In the genomic region with DNA sequence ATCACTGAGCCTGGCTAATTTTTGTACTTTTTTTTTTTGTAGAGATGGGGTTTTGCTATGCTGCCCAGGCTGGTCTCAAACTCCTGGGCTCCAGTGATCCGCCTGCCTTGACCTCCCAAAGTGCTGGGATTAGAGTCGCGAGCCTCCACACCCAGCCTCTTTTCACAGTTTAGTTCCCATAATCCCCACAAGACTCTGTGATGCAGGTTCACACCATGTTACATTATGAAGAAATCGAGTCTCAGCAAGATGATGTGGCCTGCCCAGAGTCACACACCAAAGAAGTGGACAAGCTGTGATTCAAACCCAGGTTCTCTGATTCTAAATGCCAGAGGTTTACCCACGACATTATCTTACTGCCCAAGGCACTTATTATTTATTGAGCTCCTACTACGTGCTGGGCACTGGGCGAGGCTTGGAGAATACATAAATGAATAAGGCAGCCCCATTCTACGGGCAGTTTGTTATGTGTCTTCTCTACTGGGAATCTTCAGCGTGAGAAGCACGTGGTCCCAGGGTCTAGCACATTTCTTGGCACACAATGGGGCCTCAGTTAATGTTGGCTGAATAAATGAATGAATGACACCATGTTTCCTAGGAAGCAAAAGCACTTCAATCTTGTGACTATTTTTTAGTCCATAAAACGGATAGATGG, we compare ENCODE assay signal across 14 cellular contexts. TPM values are rescaled to one million over a fixed set of nuclear protein-coding genes. Genes with fewer than 3 reads are reported as not detected.
DNase-seq lines count a peak whose midpoint lies in the region; ATAC-seq, FAIRE-seq and TF ChIP-seq lines count a peak whose summit lies in the region.
"Had no signal": no experiment of that assay in that cellular context is flagged by ENCODE, and none has a peak within 500 bp of the region (broad histone marks: within the 10 kb centered on the region; RNA-seq: fewer than 3 reads in every experiment).

No MANE protein-coding gene starts in this region.

- CTCF ChIA-PET in HepG2 (lab: Yijun Ruan, JAX; ENCODE audit: low intra/inter-chr PET ratio, low total read pairs) (interaction anchor here (1.4 to 4.2 kb wide), 2 partner anchors 34 to 48 kb away, joined by 7 to 36 read pairs; no protein-coding TSS in a partner anchor), Calu3 (lab: Charles Lee) (no interaction called here)

- H3K27me3 Mint-ChIP-seq in endodermal cell (ENCODE audit: insufficient read depth): peaks cover 4% of the 10 kb centered on the region
- H3K27me3 Mint-ChIP-seq in Calu3 (ENCODE audit: unreplicated experiment): no peaks in the 10 kb centered on the region

- no peak for TF ChIP-seq POLR2A in HepG2 (IDR thresholded peaks at IDR 0.05; ENCODE audit: insufficient read depth in 1 of 2, low read depth in 2 of 2, low read length in 2 of 2)

- no peaks in the 10 kb centered on the region for H4K20me1 ChIP-seq in HepG2 (ENCODE audit: insufficient read depth, low read length)
- H4K20me1 ChIP-seq: BLaER1 treated with 17β-estradiol and CSF1 and Interleukin-3, amounts not matched to agents 10 nM and 100 nM had no signal

- H3K79me2 ChIP-seq in HepG2 (ENCODE audit: insufficient read depth, low read length): no peaks in the 10 kb centered on the region

- H3K4me3 Mint-ChIP-seq in endodermal cell (no peak overlapping the region), Calu3 (ENCODE audit: low read depth, unreplicated experiment) (no peak overlapping the region)
- H3K4me3 Mint-ChIP-seq: B cell; CD8-positive, alpha-beta T cell had no signal

- POLR2A ChIA-PET in HepG2 (lab: Yijun Ruan, JAX): no interaction called here

- TF ChIP-seq CTCF in right atrium auricular region (IDR thresholded peaks at IDR 0.05) (no peak), endodermal cell (conservative IDR thresholded peaks at IDR 0.05) (no peak), HepG2 (CRISPR knock-in tag; IDR thresholded peaks at IDR 0.05) (no peak), Calu3 (IDR thresholded peaks at IDR 0.05; ENCODE audit: unreplicated experiment) (no peak)

- in situ Hi-C loops in HepG2 (cut with HindIII; ENCODE audit: extremely low pct_ligation_motif_present, low pct_unique_long_range_greater_than_20kb): loop anchor here (5.0 kb wide), 1 partner anchor 35 kb away; no protein-coding TSS in a partner anchor

- H3K27ac ChIP-seq in right atrium auricular region: no peak overlapping the region
- no peak overlapping the region for H3K27ac ChIP-seq in endodermal cell (ENCODE audit: low read depth, low read length)
- no peak overlapping the region for H3K27ac ChIP-seq in HepG2 (ENCODE audit: extremely low read length, insufficient read depth, low read length)
- H3K27ac ChIP-seq: BLaER1 treated with 17β-estradiol and CSF1 and Interleukin-3, amounts not matched to agents 10 nM and 100 nM; GM23248 had no signal

- H3K9me3 ChIP-seq in right atrium auricular region: no peaks in the 10 kb centered on the region
- H3K9me3 ChIP-seq in endodermal cell (ENCODE audit: control insufficient read depth, low read length): no peaks in the 10 kb centered on the region
- H3K9me3 ChIP-seq in HepG2 (ENCODE audit: low read length): no peaks in the 10 kb centered on the region
- H3K9me3 ChIP-seq: BLaER1 treated with 17β-estradiol and CSF1 and Interleukin-3, amounts not matched to agents 10 nM and 100 nM; HAP-1 had no signal

- no peaks in the 10 kb centered on the region for H3K36me3 ChIP-seq in right atrium auricular region
- no peaks in the 10 kb centered on the region for H3K36me3 ChIP-seq in endodermal cell (ENCODE audit: control insufficient read depth, insufficient read depth, low read length)
- H3K36me3 ChIP-seq in HepG2 (replicated peaks in 1 of 2; ENCODE audit: control insufficient read depth in 1 of 2, insufficient read depth in 2 of 2, low read length in 2 of 2): no peaks in the 10 kb centered on the region
- H3K36me3 ChIP-seq: BLaER1 treated with 17β-estradiol and CSF1 and Interleukin-3, amounts not matched to agents 10 nM and 100 nM; HAP-1 had no signal

- no peak for TF ChIP-seq RAD21 in HepG2 (CRISPR knock-in tag; IDR thresholded peaks at IDR 0.05)

- no peak overlapping the region for H2AFZ ChIP-seq in HepG2 (ENCODE audit: low read length)
- H2AFZ ChIP-seq: GM23248 had no signal

- no peaks in the 10 kb centered on the region for H3K9me3 Mint-ChIP-seq in endodermal cell
- H3K9me3 Mint-ChIP-seq in Calu3 (ENCODE audit: low read depth, unreplicated experiment): no peaks in the 10 kb centered on the region
- H3K9me3 Mint-ChIP-seq: CD8-positive, alpha-beta T cell had no signal

- H3K4me3 ChIP-seq in right atrium auricular region: no peak overlapping the region
- no peak overlapping the region for H3K4me3 ChIP-seq in endodermal cell (ENCODE audit: low read length)
- H3K4me3 ChIP-seq in HepG2 (replicated peaks in 1 of 3; ENCODE audit: insufficient read depth in 1 of 3, low read depth in 2 of 3, low read length in 3 of 3): no peak overlapping the region
- H3K4me3 ChIP-seq: BLaER1 treated with 17β-estradiol and CSF1 and Interleukin-3, amounts not matched to agents 10 nM and 100 nM; GM23248; HAP-1 had no signal

- no peak overlapping the region for H3K27ac Mint-ChIP-seq in endodermal cell
- H3K27ac Mint-ChIP-seq in Calu3 (ENCODE audit: unreplicated experiment): no peak overlapping the region
- H3K27ac Mint-ChIP-seq: B cell; CD8-positive, alpha-beta T cell had no signal

- peak; percentile 26 for DNase-seq in right atrium auricular region (ENCODE audit: low spot score)
- no peak for DNase-seq in left ventricle myocardium superior
- peak; percentile 22 for DNase-seq in endodermal cell
- no peak for DNase-seq in HepG2 (ENCODE audit: low spot score)
- no peak for DNase-seq in Calu3
- DNase-seq in NAMALWA (ENCODE audit: low spot score): no peak

- no peaks in the 10 kb centered on the region for H3K36me3 Mint-ChIP-seq in endodermal cell (ENCODE audit: low read depth)
- H3K36me3 Mint-ChIP-seq in Calu3 (ENCODE audit: insufficient read depth, unreplicated experiment): no peaks in the 10 kb centered on the region
- H3K36me3 Mint-ChIP-seq: CD8-positive, alpha-beta T cell had no signal

- 86 to 90% methylated on average over 11 of the region's 11 CpGs for WGBS in endodermal cell (ENCODE audit: insufficient coverage in 1 of 2, insufficient read length in 1 of 2), 2 experiments
- WGBS in HepG2 (ENCODE audit: low lambda C conversion rate): 41% methylated on average over 10 of the region's 11 CpGs

- ATAC-seq in left ventricle myocardium superior: no peak
- no peak for ATAC-seq in HepG2
- no peak for ATAC-seq in HG03025 (IDR thresholded peaks at IDR 0.05; ENCODE audit: low FRiP score, unreplicated experiment)
- ATAC-seq: CD8-positive, alpha-beta T cell had no signal

- no peaks in the 10 kb centered on the region for H3K4me1 Mint-ChIP-seq in endodermal cell
- H3K4me1 Mint-ChIP-seq in Calu3 (ENCODE audit: low read depth, unreplicated experiment): peaks cover 7% of the 10 kb centered on the region

- no peak overlapping the region for H3K4me2 ChIP-seq in HepG2 (ENCODE audit: low read depth, low read length)
- H3K4me2 ChIP-seq: BLaER1 treated with 17β-estradiol and CSF1 and Interleukin-3, amounts not matched to agents 10 nM and 100 nM had no signal

- BruUV-seq in HepG2 (replicated peaks; lab: Mats Ljungman, UMichigan): no TSS peak
- BruUV-seq in Calu3 (replicated peaks; lab: Mats Ljungman, UMichigan): no TSS peak

- H3K4me1 ChIP-seq in right atrium auricular region (peaks cover 0 to 10% of the 10 kb centered on the region in 2 donors), endodermal cell (ENCODE audit: control insufficient read depth, insufficient read depth, low read length) (no peaks in the 10 kb centered on the region), HepG2 (ENCODE audit: insufficient read depth, low read length) (peaks cover 13% of the 10 kb centered on the region)
- H3K4me1 ChIP-seq: HAP-1 had no signal

- H3K27me3 ChIP-seq in right atrium auricular region: no peaks in the 10 kb centered on the region
- no peaks in the 10 kb centered on the region for H3K27me3 ChIP-seq in endodermal cell (ENCODE audit: control insufficient read depth, insufficient read depth, low read length, poor library complexity, severe bottlenecking)
- peaks cover 0 to 5% of the 10 kb centered on the region in 2 experiments; a peak in 1 of 5 replicates for H3K27me3 ChIP-seq in HepG2 (ENCODE audit: control insufficient read depth in 1 of 2, insufficient read depth in 2 of 2, low read length in 2 of 2)
- H3K27me3 ChIP-seq: BLaER1 treated with 17β-estradiol and CSF1 and Interleukin-3, amounts not matched to agents 10 nM and 100 nM had no signal

- intact Hi-C loops in left ventricle myocardium superior (cut with micrococcal nuclease) (no loop called here), HepG2 (cut with micrococcal nuclease; ENCODE audit: unreplicated experiment) (loop anchor here (5.0 kb wide), 1 partner anchor 170 kb away; no protein-coding TSS in a partner anchor), Calu3 (cut with micrococcal nuclease; ENCODE audit: unreplicated experiment) (loop anchor here (5.0 kb wide), 2 partner anchors 35 to 50 kb away; no protein-coding TSS in a partner anchor)

- H3K9ac ChIP-seq in endodermal cell (ENCODE audit: extremely low read depth, low read length, poor library complexity, severe bottlenecking): no peak overlapping the region
- H3K9ac ChIP-seq in HepG2 (ENCODE audit: insufficient read depth, low read depth, low read length): no peak overlapping the region
- H3K9ac ChIP-seq: BLaER1 treated with 17β-estradiol and CSF1 and Interleukin-3, amounts not matched to agents 10 nM and 100 nM; GM23248 had no signal

- no peak for FAIRE-seq in HepG2 (lab: Jason Lieb, UNC)
- FAIRE-seq: G401.6, GM12891 had no signal

- TF ChIP-seq EP300 in HepG2 (IDR thresholded peaks at IDR 0.05; ENCODE audit: low read depth in 2 of 2, low read length in 2 of 2): no peak
- TF ChIP-seq EP300 in HepG2 (CRISPR knock-in tag; IDR thresholded peaks at IDR 0.05; ENCODE audit: borderline replicate concordance): no peak

RNA-seq across cellular contexts. Expression of gene OASL, which starts 23.5 kb away (rescaled TPM):
- under 1 TPM in 1 of 2 donors, not detected in 1; 0.70 TPM for total RNA-seq in right atrium auricular region
- total RNA-seq in left ventricle myocardium superior: 0.55 TPM
- total RNA-seq in endodermal cell: not detected
- polyA plus RNA-seq in endodermal cell (2013, experiment 1 of 2): not detected
- polyA plus RNA-seq in endodermal cell (2013, experiment 2 of 2): not detected
- 0.18 and 0.22 TPM in 2 replicates for total RNA-seq in HepG2 (2016; rRNA removed; fragmentation: Illumina TruSeq; extraction: Trizol)
- 0.18 and 0.30 TPM in 2 replicates for total RNA-seq in HepG2 (2016; cell fraction: cytosol; rRNA removed; fragmentation: Illumina TruSeq; extraction: Trizol; ENCODE audit: low read depth)
- total RNA-seq in HepG2 (2016; cell fraction: insoluble cytoplasmic fraction; rRNA removed; fragmentation: Illumina TruSeq; extraction: Trizol): 0.19 and 0.21 TPM in 2 replicates
- total RNA-seq in HepG2 (2016; cell fraction: membrane; rRNA removed; fragmentation: Illumina TruSeq; extraction: Trizol): 0.15 and 0.31 TPM in 2 replicates
- total RNA-seq in HepG2 (2016; cell fraction: nucleus; rRNA removed; fragmentation: Illumina TruSeq; extraction: Trizol): not detected in 2 replicates
- 0.09 and 0.11 TPM in 2 replicates for polyA plus RNA-seq in HepG2 (2011; rRNA removed)
- polyA plus RNA-seq in HepG2 (2011; cell fraction: cytosol; rRNA removed): 0.05 and 0.09 TPM in 2 replicates
- polyA plus RNA-seq in HepG2 (2011; cell fraction: nucleus; rRNA removed): not detected in 2 replicates
- 0.07 TPM in 1 of 2 replicates, not detected in the other for polyA plus RNA-seq in HepG2 (2012)
- 0.18 and 0.25 TPM in 2 replicates for polyA plus RNA-seq in HepG2 (2016; cell fraction: cytosol; fragmentation: Illumina TruSeq; extraction: Trizol; ENCODE audit: low read depth)
- 0.20 and 0.21 TPM in 2 replicates for polyA plus RNA-seq in HepG2 (2016; cell fraction: insoluble cytoplasmic fraction; fragmentation: Illumina TruSeq; extraction: Trizol; ENCODE audit: low read depth)
- 0.14 and 0.29 TPM in 2 replicates for polyA plus RNA-seq in HepG2 (2016; cell fraction: membrane; fragmentation: Illumina TruSeq; extraction: Trizol; ENCODE audit: low read depth)
- polyA plus RNA-seq in HepG2 (2016; cell fraction: nucleus; fragmentation: Illumina TruSeq; extraction: Trizol; ENCODE audit: insufficient read depth, low read depth): 0.37 TPM in 1 of 2 replicates, not detected in the other
- polyA minus RNA-seq in HepG2 (2011; rRNA and poly(A)+ RNA removed; ENCODE audit: low replicate concordance): 0.46 and 6.9 TPM in 2 replicates
- not detected in 2 replicates for polyA minus RNA-seq in HepG2 (2011; cell fraction: cytosol; rRNA and poly(A)+ RNA removed)
- polyA minus RNA-seq in HepG2 (2011; cell fraction: nucleus; rRNA and poly(A)+ RNA removed): not detected in 2 replicates
- 73.7 and 231 TPM in 2 replicates for total RNA-seq in Calu3 (2022)

RNA-seq across cellular contexts. Expression of gene C12orf43, which starts 46.2 kb away (rescaled TPM):
- total RNA-seq in right atrium auricular region (10 to 100 TPM in 1 of 2 donors, 1 to 10 TPM in 1; 8.8 to 12.1 TPM), left ventricle myocardium superior (8.7 TPM), endodermal cell (10 to 100 TPM; 21.4 to 26.8 TPM), HepG2 (2016; rRNA removed; fragmentation: Illumina TruSeq; extraction: Trizol) (11.1 and 12.9 TPM in 2 replicates), Calu3 (2022) (26.2 and 28.7 TPM in 2 replicates)
- polyA plus RNA-seq in endodermal cell (2013, experiment 1 of 2): 16.8 TPM
- 16.8 TPM for polyA plus RNA-seq in endodermal cell (2013, experiment 2 of 2)
- total RNA-seq in HepG2 (2016; cell fraction: cytosol; rRNA removed; fragmentation: Illumina TruSeq; extraction: Trizol; ENCODE audit: low read depth): 2.9 and 3.0 TPM in 2 replicates
- total RNA-seq in HepG2 (2016; cell fraction: insoluble cytoplasmic fraction; rRNA removed; fragmentation: Illumina TruSeq; extraction: Trizol): 11.4 and 12.4 TPM in 2 replicates
- 6.7 and 7.4 TPM in 2 replicates for total RNA-seq in HepG2 (2016; cell fraction: membrane; rRNA removed; fragmentation: Illumina TruSeq; extraction: Trizol)
- 6.3 and 8.5 TPM in 2 replicates for total RNA-seq in HepG2 (2016; cell fraction: nucleus; rRNA removed; fragmentation: Illumina TruSeq; extraction: Trizol)
- polyA plus RNA-seq in HepG2 (2011; rRNA removed): 7.5 and 7.9 TPM in 2 replicates
- polyA plus RNA-seq in HepG2 (2011; cell fraction: cytosol; rRNA removed): 7.3 TPM in 2 replicates
- polyA plus RNA-seq in HepG2 (2011; cell fraction: nucleus; rRNA removed): 5.4 and 5.7 TPM in 2 replicates
- 4.9 and 5.2 TPM in 2 replicates for polyA plus RNA-seq in HepG2 (2012)
- 2.1 and 2.4 TPM in 2 replicates for polyA plus RNA-seq in HepG2 (2016; cell fraction: cytosol; fragmentation: Illumina TruSeq; extraction: Trizol; ENCODE audit: low read depth)
- polyA plus RNA-seq in HepG2 (2016; cell fraction: insoluble cytoplasmic fraction; fragmentation: Illumina TruSeq; extraction: Trizol; ENCODE audit: low read depth): 15.7 and 18.4 TPM in 2 replicates
- polyA plus RNA-seq in HepG2 (2016; cell fraction: membrane; fragmentation: Illumina TruSeq; extraction: Trizol; ENCODE audit: low read depth): 4.8 and 5.4 TPM in 2 replicates
- polyA plus RNA-seq in HepG2 (2016; cell fraction: nucleus; fragmentation: Illumina TruSeq; extraction: Trizol; ENCODE audit: insufficient read depth, low read depth): 11.1 and 11.5 TPM in 2 replicates
- polyA minus RNA-seq in HepG2 (2011; rRNA and poly(A)+ RNA removed; ENCODE audit: low replicate concordance): 5.8 and 9.3 TPM in 2 replicates
- 3.1 and 3.3 TPM in 2 replicates for polyA minus RNA-seq in HepG2 (2011; cell fraction: cytosol; rRNA and poly(A)+ RNA removed)
- 8.5 and 12.4 TPM in 2 replicates for polyA minus RNA-seq in HepG2 (2011; cell fraction: nucleus; rRNA and poly(A)+ RNA removed)

Comparison
In these comparisons a context has a peak if more than half of its experiments do, and no peak if none do; other contexts are left out.
1. DNase-seq: peak in right atrium auricular region (single experiment) and endodermal cell (single experiment); none in left ventricle myocardium superior (single experiment), HepG2 (single experiment), Calu3 (single experiment) and NAMALWA (single experiment).
2. RNA of gene OASL, which starts 23.5 kb away (total RNA-seq): 73.7 to 231 TPM in Calu3; 0.70 TPM in right atrium auricular region, 0.55 TPM in left ventricle myocardium superior (single experiment), 0.15 to 0.31 TPM in HepG2 and not detected in endodermal cell; every median in the first group is over 10 times any median in the second.